In the genomic region with DNA sequence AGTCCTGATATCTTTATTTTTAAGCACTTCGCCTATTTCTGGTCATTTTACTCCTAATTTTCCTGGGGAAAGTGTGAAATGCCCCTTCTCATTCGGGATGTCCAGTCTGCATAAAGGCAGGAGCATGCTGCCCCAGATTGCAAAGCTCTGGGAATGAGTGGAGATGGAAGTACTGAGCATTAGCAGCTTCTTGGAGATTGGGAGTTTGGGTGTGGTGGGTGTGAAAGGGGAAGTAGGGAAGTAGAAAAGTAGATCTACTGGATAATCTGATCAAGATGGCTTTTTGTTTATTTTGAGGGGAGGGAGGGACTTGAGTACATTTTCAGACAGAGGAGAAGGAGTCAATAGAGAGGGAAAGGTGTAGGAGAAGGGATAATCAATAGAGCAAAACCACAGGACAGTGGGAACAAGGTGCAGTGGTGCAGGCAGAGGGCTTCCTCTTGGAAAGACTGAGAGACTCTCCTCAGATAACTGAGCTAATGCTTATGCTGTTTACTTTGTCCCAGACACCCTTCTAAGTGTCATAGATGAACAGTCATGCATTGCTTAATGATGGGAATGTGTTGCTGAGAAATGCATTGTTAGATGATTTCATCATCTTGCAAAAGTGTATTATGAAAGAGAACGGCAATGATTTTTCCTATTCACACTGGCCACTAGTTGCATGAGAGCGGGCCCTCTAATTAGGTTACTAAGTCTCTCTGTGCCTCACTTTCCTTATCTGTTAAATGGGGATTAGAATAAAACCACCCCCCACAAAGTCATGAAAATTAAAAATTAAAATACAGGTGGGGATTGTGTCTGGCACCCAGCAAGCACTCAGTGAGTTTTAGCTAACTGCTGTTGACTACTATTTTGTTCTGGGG, we compare ENCODE assay signal across 10 cellular contexts. TPM values are rescaled to one million over a fixed set of nuclear protein-coding genes. Genes with fewer than 3 reads are reported as not detected.
DNase-seq lines count a peak whose midpoint lies in the region; ATAC-seq and TF ChIP-seq lines count a peak whose summit lies in the region.
"Had no signal": no experiment of that assay in that cellular context is flagged by ENCODE, and none has a peak within 500 bp of the region (broad histone marks: within the 10 kb centered on the region; RNA-seq: fewer than 3 reads in every experiment).

No MANE protein-coding gene starts in this region.

- peak overlapping the region; percentile 96 for H3K27ac ChIP-seq in PC-9
- peak overlapping the region; percentile 57 to 70 (median 67) for H3K27ac ChIP-seq in sigmoid colon
- no peak overlapping the region for H3K27ac ChIP-seq in mesendoderm (ENCODE audit: low read depth, low read length)

- POLR2A ChIA-PET in PC-9 (lab: Charles Lee; ENCODE audit: unreplicated experiment): interaction anchor here (0.6 to 1.2 kb wide), 7 partner anchors 13 to 311 kb away, joined by 3 to 14 read pairs (median 4); partner anchors contain the start of genes PHLDB2 and ZBED2
- POLR2A ChIA-PET in activated CD4-positive, alpha-beta memory T cell treated with anti-CD3 and anti-CD28 coated beads for 36 hours (lab: Charles Lee): no interaction called here

- no peak overlapping the region for H2BK5ac ChIP-seq in mesendoderm (ENCODE audit: low read length)

- no peaks in the 10 kb centered on the region for H3K9me3 Mint-ChIP-seq in activated CD4-positive, alpha-beta memory T cell treated with anti-CD3 and anti-CD28 coated beads for 36 hours
- H3K9me3 Mint-ChIP-seq: activated T-cell treated with anti-CD3 and anti-CD28 coated beads, Interleukin-2, amount 50 U/mL, for 72 hours had no signal

- TF ChIP-seq CTCF in PC-9 (conservative IDR thresholded peaks at IDR 0.05) (peak; percentile 30), fibroblast of pulmonary artery (IDR thresholded peaks at IDR 0.05; ENCODE audit: low read length, missing control alignments) (peak; percentile 36), sigmoid colon (IDR thresholded peaks at IDR 0.05) (no peak)

- no peak overlapping the region for H2AFZ ChIP-seq in PC-9

- peaks cover 52% of the 10 kb centered on the region for H3K36me3 ChIP-seq in PC-9 (ENCODE audit: low read depth)
- H3K36me3 ChIP-seq in sigmoid colon: peaks cover 0 to 17% (median 0%) of the 10 kb centered on the region in 4 donors
- H3K36me3 ChIP-seq in mesendoderm (ENCODE audit: control insufficient read depth, insufficient read depth, low read length): no peaks in the 10 kb centered on the region

- BruUV-seq in PC-9 (replicated peaks; lab: Mats Ljungman, UMichigan): TSS peak; percentile 99

- H2BK15ac ChIP-seq in mesendoderm (replicated peaks; ENCODE audit: low read depth): no peak overlapping the region

- H3F3A ChIP-seq in PC-9 (ENCODE audit: insufficient read depth, low read depth): peaks cover 62% of the 10 kb centered on the region

- H3K4me1 ChIP-seq in PC-9 (replicated peaks; ENCODE audit: insufficient read depth): peaks cover 55% of the 10 kb centered on the region
- peaks cover 0 to 60% (median 31%) of the 10 kb centered on the region in 4 donors for H3K4me1 ChIP-seq in sigmoid colon
- H3K4me1 ChIP-seq in mesendoderm (ENCODE audit: control insufficient read depth, low read depth, low read length): no peaks in the 10 kb centered on the region

- H3K27ac Mint-ChIP-seq in activated CD4-positive, alpha-beta memory T cell treated with anti-CD3 and anti-CD28 coated beads for 36 hours: no peak overlapping the region
- H3K27ac Mint-ChIP-seq: activated T-cell treated with anti-CD3 and anti-CD28 coated beads, Interleukin-2, amount 50 U/mL, for 72 hours had no signal

- H2AK5ac ChIP-seq in mesendoderm (ENCODE audit: low read length): no peak overlapping the region

- H3K27me3 ChIP-seq in PC-9 (ENCODE audit: insufficient read depth, low read depth): no peaks in the 10 kb centered on the region
- H3K27me3 ChIP-seq in sigmoid colon: no peaks in the 10 kb centered on the region
- no peaks in the 10 kb centered on the region for H3K27me3 ChIP-seq in mesendoderm (ENCODE audit: insufficient read depth, low read length, poor library complexity)

- no peak overlapping the region for H3K4ac ChIP-seq in mesendoderm (ENCODE audit: low read depth, low read length)

- no peaks in the 10 kb centered on the region for H3K9me2 ChIP-seq in PC-9 (ENCODE audit: insufficient read depth)

- no peak for TF ChIP-seq POLR2A in sigmoid colon (IDR thresholded peaks at IDR 0.05)

- H3K18ac ChIP-seq in mesendoderm (ENCODE audit: low read length): no peak overlapping the region

- H3K27me3 Mint-ChIP-seq in activated CD4-positive, alpha-beta memory T cell treated with anti-CD3 and anti-CD28 coated beads for 36 hours: no peaks in the 10 kb centered on the region

- H3K9ac ChIP-seq in mesendoderm (ENCODE audit: low read length): no peak overlapping the region

- peaks cover 77% of the 10 kb centered on the region for H3K79me2 ChIP-seq in PC-9 (ENCODE audit: low read depth)
- peaks cover 19% of the 10 kb centered on the region for H3K79me2 ChIP-seq in mesendoderm (ENCODE audit: control insufficient read depth, insufficient read depth, low read length)

- DNase-seq in GM03348 (ENCODE audit: low spot score): peak; percentile 78
- DNase-seq in PC-9: peak; percentile 47 to 99
- DNase-seq in fibroblast of pulmonary artery (ENCODE audit: low read depth): peak; percentile 96
- DNase-seq in sigmoid colon: no peak
- no peak for DNase-seq in mesendoderm
- DNase-seq in iPS-NIHi7 (ENCODE audit: extremely low spot score): no peak
- no peak for DNase-seq in activated CD4-positive, alpha-beta memory T cell treated with anti-CD3 and anti-CD28 coated beads for 36 hours
- DNase-seq in left colon: no peak
- DNase-seq: activated T-cell treated with anti-CD3 and anti-CD28 coated beads, Interleukin-2, amount 50 U/mL, for 72 hours; NK-92 treated with Interleukin-12 subunit alpha and Interleukin-12 subunit beta, amount 100 ng/mL, for 24 hours had no signal

- H4K8ac ChIP-seq in mesendoderm (ENCODE audit: low read depth, low read length): no peak overlapping the region

- TF ChIP-seq EP300 in sigmoid colon (IDR thresholded peaks at IDR 0.05): peak in 1 of 4 donors; percentile 50

- peak overlapping the region; percentile 52 for H3K4me2 ChIP-seq in PC-9
- no peak overlapping the region for H3K4me2 ChIP-seq in mesendoderm (ENCODE audit: low read length)

- peaks cover 10% of the 10 kb centered on the region for H3K4me1 Mint-ChIP-seq in activated CD4-positive, alpha-beta memory T cell treated with anti-CD3 and anti-CD28 coated beads for 36 hours (ENCODE audit: low read depth)

- no peak overlapping the region for H2BK120ac ChIP-seq in mesendoderm (ENCODE audit: low read depth, low read length)

- H3K4me3 ChIP-seq in PC-9 (no peak overlapping the region; the same call in 1 of the 2 replicates), fibroblast of pulmonary artery (replicated peaks; ENCODE audit: low read depth, low read length) (no peak overlapping the region), sigmoid colon (no peak overlapping the region), mesendoderm (ENCODE audit: low read length) (no peak overlapping the region)

- intact Hi-C loops in PC-9 (cut with micrococcal nuclease; ENCODE audit: unreplicated experiment): loop anchor here (2.0 kb wide), 1 partner anchor 32 kb away; no protein-coding TSS in a partner anchor
- intact Hi-C loops in sigmoid colon (cut with DNase I): loop anchor here (5.0 kb wide), 1 partner anchor 37 kb away; no protein-coding TSS in a partner anchor
- intact Hi-C loops in activated CD4-positive, alpha-beta memory T cell treated with anti-CD3 and anti-CD28 coated beads for 36 hours (cut with micrococcal nuclease): no loop called here
- intact Hi-C loops in left colon (cut with DNase I, micrococcal nuclease): no loop called here

- H4K20me1 ChIP-seq in PC-9 (ENCODE audit: insufficient read depth): no peaks in the 10 kb centered on the region

- H3K4me3 Mint-ChIP-seq in activated CD4-positive, alpha-beta memory T cell treated with anti-CD3 and anti-CD28 coated beads for 36 hours: no peak overlapping the region
- H3K4me3 Mint-ChIP-seq: activated T-cell treated with anti-CD3 and anti-CD28 coated beads, Interleukin-2, amount 50 U/mL, for 72 hours had no signal

- peaks cover 13% of the 10 kb centered on the region for H3K79me1 ChIP-seq in mesendoderm (ENCODE audit: low read length)

- CTCF ChIA-PET in PC-9 (lab: Charles Lee): interaction anchor here (0.6 to 2.0 kb wide), 8 partner anchors 9 to 187 kb away, joined by 3 to 5 read pairs (median 3); no protein-coding TSS in a partner anchor
- CTCF ChIA-PET in activated CD4-positive, alpha-beta memory T cell treated with anti-CD3 and anti-CD28 coated beads for 36 hours (lab: Charles Lee): no interaction called here

- H3K23ac ChIP-seq in mesendoderm (ENCODE audit: low read length): no peak overlapping the region

- H3K56ac ChIP-seq in mesendoderm (ENCODE audit: low read length): no peak overlapping the region

- no peaks in the 10 kb centered on the region for H3K36me3 Mint-ChIP-seq in activated CD4-positive, alpha-beta memory T cell treated with anti-CD3 and anti-CD28 coated beads for 36 hours

- no peak for ATAC-seq in left colon
- ATAC-seq: activated T-cell treated with anti-CD3 and anti-CD28 coated beads, Interleukin-2, amount 50 U/mL, for 72 hours had no signal

- H3K9me3 ChIP-seq in PC-9 (ENCODE audit: insufficient read depth, low read depth) (peaks cover 17% of the 10 kb centered on the region), sigmoid colon (no peaks in the 10 kb centered on the region)

- 89% methylated on average over 4 of the region's 4 CpGs for WGBS in sigmoid colon, 2 donors
- WGBS in mesendoderm (ENCODE audit: extremely low coverage, insufficient coverage, low lambda C conversion rate): no CpG with 5 or more reads among the region's 4 CpGs

- no peak overlapping the region for H4K5ac ChIP-seq in mesendoderm (ENCODE audit: low read length)

RNA-seq across cellular contexts. Expression of gene PHLDB2, which starts 45.5 kb away (rescaled TPM):
- 42.7 and 55.0 TPM in 2 replicates for total RNA-seq in PC-9 (2021)
- total RNA-seq in sigmoid colon: 100 to 1,000 TPM; 120 to 471 (median 132) TPM
- polyA plus RNA-seq in sigmoid colon: 10 to 100 TPM in 1 of 3 donors, 1 to 10 TPM in 2; 4.4 to 14.4 (median 7.2) TPM
- polyA plus RNA-seq in mesendoderm (2013, experiment 1 of 2): 35.6 TPM
- 35.8 TPM for polyA plus RNA-seq in mesendoderm (2013, experiment 2 of 2)
- total RNA-seq in activated CD4-positive, alpha-beta memory T cell treated with anti-CD3 and anti-CD28 coated beads for 36 hours: 1 to 10 TPM; 2.1 TPM
- total RNA-seq in left colon: 10 to 100 TPM in 1 of 2 donors, 1 to 10 TPM in 1; 8.3 to 28.7 TPM

Comparison
In these comparisons a context has a peak if more than half of its experiments do, and no peak if none do; other contexts are left out.
1. DNase-seq: peak in GM03348 (single experiment), PC-9 (2 of 2) and fibroblast of pulmonary artery (single experiment); none in sigmoid colon (single experiment), mesendoderm (single experiment), iPS-NIHi7 (single experiment), activated CD4-positive, alpha-beta memory T cell treated with anti-CD3 and anti-CD28 coated beads for 36 hours (single experiment) and left colon (0 of 2).
2. CTCF ChIP-seq: peak in PC-9 (single experiment) and fibroblast of pulmonary artery (single experiment); none in sigmoid colon (0 of 4).
3. intact Hi-C loops: an anchor here in PC-9 (2.0 kb wide) and sigmoid colon (5.0 kb wide); none called in activated CD4-positive, alpha-beta memory T cell treated with anti-CD3 and anti-CD28 coated beads for 36 hours and left colon.